ENCODE assay signal across 23 cellular contexts in the genomic region with DNA sequence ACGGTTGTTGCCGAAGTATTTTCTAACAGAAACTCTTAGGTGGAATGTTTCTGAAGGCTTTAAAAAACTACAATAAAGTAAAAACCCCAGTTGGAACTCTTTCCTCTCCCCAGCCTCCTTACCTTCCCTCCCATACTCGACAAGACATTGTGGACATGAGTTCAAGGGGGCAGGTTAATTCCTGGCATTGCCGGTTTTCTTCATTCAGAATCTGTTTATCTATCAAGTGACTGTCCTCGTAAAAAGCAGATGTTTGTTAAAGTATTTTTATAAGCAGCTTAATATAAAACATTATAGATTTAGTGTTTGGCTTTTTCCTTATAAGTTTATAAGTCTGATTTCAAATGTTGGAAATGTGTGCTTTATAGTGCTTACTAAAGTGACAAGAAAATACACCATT.
"Had no signal": no experiment of that assay in that cellular context is flagged by ENCODE, and none has a peak within 500 bp of the region (broad histone marks: within the 10 kb centered on the region; RNA-seq: fewer than 3 reads in every experiment).

No MANE protein-coding gene starts in this region.

- H3K27ac ChIP-seq: left ventricle myocardium inferior, ovary, right atrium auricular region, right lobe of liver, tibial nerve, uterus had no signal

- H3K4me3 ChIP-seq: left ventricle myocardium inferior, lung, mucosa of descending colon, ovary, right atrium auricular region, right lobe of liver, smooth muscle cell, tibial nerve, uterus had no signal

- DNase-seq: hypothalamus; immature natural killer cell; islet precursor cell; left ventricle myocardium inferior; midbrain; mucosa of descending colon; naive thymus-derived CD4-positive, alpha-beta T cell; right lobe of liver; stimulated activated CD4-positive, alpha-beta T cell treated with anti-CD3 and anti-CD28 coated beads, Interleukin-1b, Interleukin-23, amount 100 ng/mL, for 48 hours; stimulated activated CD4-positive, alpha-beta T cell treated with anti-CD3 and anti-CD28 coated beads, Interleukin-2, amount 100 ng/mL, for 48 hours; stimulated activated CD4-positive, alpha-beta T cell treated with anti-CD3 and anti-CD28 coated beads, Interleukin-4, amount 100 ng/mL, for 4 hours; stimulated activated CD8-positive, alpha-beta memory T cell treated with anti-CD3 and anti-CD28 coated beads, Interleukin-4, amount 100 ng/mL, for 48 hours; stimulated activated naive CD4-positive, alpha-beta T cell treated with Interleukin-2 at 50 U/mL for 16 hours; stimulated activated naive CD8-positive, alpha-beta T cell treated with anti-CD3 and anti-CD28 coated beads, Interleukin-15, amount 100 ng/mL, for 72 hours; substantia nigra; uterus had no signal

- ATAC-seq: mucosa of descending colon; naive thymus-derived CD4-positive, alpha-beta T cell; natural killer cell treated with Interleukin-12 subunit alpha and Interleukin-12 subunit beta and Interleukin-15 and Interleukin-18, amount 100 ng/mL, for 72 hours; right lobe of liver; stimulated activated memory B cell treated with anti-CD40 and anti-IgM and Interleukin-4, amounts not matched to agents 10 μg/mL and 1 μg/mL and 100 μg/mL, for 72 hours; stimulated activated naive CD8-positive, alpha-beta T cell treated with anti-CD3 and anti-CD28 coated beads, Interleukin-15, amount 100 ng/mL, for 72 hours had no signal
